In the genomic region with DNA sequence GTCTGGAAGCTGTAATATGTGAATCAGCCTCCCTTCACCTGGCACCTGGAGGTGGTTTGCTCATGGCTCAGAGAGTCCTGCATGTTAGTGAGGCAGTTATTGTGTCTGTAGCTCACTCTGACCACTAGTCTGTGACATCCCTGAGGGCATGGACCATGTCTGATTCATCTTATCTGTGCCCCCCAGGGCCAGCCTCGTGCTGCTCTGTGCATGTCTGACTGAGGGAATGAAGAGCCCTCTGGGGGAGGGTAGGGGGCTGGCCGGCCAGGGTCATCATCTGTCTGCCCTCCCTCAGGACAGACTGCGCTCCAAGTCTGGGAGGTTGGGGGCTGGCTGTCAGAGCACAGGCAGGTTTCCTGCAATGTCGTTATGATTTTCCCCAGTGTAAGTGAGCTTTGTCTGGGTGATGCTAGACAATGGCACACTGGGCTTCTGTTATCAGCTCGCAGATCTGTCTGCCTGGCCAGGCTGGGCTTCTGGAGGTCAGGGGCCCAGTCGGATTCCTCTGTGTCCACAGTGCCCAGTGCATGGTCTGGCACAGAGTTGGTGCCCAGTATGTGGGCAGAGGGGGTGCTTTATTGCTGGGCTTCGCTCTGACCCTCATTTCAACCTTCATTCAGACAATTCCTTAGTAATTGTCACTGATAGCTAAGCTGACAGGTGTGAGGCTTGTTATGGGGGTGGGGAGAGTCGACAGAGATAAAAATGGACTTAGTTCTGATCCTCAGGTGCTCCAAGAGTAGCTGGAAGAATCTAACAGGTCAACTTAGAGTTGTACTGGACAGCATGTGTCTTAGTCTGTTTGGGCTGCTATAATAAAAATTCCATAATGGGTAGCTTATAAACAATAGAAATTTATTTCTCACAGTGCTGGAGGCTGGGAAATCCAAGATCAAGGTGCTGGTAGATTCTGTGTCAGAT, we compare ENCODE assay signal across 1 cellular context.
TF ChIP-seq lines count a peak whose summit lies in the region.

No MANE protein-coding gene starts in this region.

TF ChIP-seq in HepG2, 621 proteins besides CTCF, POLR2A, EP300 and RAD21 (continued from another document):
- TF ChIP-seq, protein P1, sequence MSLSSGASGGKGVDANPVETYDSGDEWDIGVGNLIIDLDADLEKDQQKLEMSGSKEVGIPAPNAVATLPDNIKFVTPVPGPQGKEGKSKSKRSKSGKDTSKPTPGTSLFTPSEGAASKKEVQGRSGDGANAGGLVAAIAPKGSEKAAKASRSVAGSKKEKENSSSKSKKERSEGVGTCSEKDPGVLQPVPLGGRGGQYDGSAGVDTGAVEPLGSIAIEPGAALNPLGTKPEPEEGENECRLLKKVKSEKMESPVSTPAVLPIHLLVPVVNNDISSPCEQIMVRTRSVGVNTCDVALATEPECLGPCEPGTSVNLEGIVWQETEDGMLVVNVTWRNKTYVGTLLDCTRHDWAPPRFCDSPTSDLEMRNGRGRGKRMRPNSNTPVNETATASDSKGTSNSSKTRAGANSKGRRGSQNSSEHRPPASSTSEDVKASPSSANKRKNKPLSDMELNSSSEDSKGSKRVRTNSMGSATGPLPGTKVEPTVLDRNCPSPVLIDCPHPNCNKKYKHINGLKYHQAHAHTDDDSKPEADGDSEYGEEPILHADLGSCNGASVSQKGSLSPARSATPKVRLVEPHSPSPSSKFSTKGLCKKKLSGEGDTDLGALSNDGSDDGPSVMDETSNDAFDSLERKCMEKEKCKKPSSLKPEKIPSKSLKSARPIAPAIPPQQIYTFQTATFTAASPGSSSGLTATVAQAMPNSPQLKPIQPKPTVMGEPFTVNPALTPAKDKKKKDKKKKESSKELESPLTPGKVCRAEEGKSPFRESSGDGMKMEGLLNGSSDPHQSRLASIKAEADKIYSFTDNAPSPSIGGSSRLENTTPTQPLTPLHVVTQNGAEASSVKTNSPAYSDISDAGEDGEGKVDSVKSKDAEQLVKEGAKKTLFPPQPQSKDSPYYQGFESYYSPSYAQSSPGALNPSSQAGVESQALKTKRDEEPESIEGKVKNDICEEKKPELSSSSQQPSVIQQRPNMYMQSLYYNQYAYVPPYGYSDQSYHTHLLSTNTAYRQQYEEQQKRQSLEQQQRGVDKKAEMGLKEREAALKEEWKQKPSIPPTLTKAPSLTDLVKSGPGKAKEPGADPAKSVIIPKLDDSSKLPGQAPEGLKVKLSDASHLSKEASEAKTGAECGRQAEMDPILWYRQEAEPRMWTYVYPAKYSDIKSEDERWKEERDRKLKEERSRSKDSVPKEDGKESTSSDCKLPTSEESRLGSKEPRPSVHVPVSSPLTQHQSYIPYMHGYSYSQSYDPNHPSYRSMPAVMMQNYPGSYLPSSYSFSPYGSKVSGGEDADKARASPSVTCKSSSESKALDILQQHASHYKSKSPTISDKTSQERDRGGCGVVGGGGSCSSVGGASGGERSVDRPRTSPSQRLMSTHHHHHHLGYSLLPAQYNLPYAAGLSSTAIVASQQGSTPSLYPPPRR (CRISPR knock-in tag; IDR thresholded peaks at IDR 0.05; ENCODE audit: borderline replicate concordance) = no peak
- TF ChIP-seq, protein P2, sequence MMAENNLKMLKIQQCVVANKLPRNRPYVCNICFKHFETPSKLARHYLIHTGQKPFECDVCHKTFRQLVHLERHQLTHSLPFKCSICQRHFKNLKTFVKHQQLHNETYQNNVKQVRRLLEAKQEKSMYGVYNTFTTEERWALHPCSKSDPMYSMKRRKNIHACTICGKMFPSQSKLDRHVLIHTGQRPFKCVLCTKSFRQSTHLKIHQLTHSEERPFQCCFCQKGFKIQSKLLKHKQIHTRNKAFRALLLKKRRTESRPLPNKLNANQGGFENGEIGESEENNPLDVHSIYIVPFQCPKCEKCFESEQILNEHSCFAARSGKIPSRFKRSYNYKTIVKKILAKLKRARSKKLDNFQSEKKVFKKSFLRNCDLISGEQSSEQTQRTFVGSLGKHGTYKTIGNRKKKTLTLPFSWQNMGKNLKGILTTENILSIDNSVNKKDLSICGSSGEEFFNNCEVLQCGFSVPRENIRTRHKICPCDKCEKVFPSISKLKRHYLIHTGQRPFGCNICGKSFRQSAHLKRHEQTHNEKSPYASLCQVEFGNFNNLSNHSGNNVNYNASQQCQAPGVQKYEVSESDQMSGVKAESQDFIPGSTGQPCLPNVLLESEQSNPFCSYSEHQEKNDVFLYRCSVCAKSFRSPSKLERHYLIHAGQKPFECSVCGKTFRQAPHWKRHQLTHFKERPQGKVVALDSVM (CRISPR knock-in tag; IDR thresholded peaks at IDR 0.05) = no peak
- TF ChIP-seq CBFB (CRISPR knock-in tag; IDR thresholded peaks at IDR 0.05) = no peak
- TF ChIP-seq ZSCAN9 (CRISPR knock-in tag; IDR thresholded peaks at IDR 0.05; ENCODE audit: borderline replicate concordance) = no peak
- no peak for TF ChIP-seq RFX1 (IDR thresholded peaks at IDR 0.05)
- no peak for TF ChIP-seq ZC3H13 (CRISPR knock-in tag; IDR thresholded peaks at IDR 0.05)
- TF ChIP-seq, protein P3, sequence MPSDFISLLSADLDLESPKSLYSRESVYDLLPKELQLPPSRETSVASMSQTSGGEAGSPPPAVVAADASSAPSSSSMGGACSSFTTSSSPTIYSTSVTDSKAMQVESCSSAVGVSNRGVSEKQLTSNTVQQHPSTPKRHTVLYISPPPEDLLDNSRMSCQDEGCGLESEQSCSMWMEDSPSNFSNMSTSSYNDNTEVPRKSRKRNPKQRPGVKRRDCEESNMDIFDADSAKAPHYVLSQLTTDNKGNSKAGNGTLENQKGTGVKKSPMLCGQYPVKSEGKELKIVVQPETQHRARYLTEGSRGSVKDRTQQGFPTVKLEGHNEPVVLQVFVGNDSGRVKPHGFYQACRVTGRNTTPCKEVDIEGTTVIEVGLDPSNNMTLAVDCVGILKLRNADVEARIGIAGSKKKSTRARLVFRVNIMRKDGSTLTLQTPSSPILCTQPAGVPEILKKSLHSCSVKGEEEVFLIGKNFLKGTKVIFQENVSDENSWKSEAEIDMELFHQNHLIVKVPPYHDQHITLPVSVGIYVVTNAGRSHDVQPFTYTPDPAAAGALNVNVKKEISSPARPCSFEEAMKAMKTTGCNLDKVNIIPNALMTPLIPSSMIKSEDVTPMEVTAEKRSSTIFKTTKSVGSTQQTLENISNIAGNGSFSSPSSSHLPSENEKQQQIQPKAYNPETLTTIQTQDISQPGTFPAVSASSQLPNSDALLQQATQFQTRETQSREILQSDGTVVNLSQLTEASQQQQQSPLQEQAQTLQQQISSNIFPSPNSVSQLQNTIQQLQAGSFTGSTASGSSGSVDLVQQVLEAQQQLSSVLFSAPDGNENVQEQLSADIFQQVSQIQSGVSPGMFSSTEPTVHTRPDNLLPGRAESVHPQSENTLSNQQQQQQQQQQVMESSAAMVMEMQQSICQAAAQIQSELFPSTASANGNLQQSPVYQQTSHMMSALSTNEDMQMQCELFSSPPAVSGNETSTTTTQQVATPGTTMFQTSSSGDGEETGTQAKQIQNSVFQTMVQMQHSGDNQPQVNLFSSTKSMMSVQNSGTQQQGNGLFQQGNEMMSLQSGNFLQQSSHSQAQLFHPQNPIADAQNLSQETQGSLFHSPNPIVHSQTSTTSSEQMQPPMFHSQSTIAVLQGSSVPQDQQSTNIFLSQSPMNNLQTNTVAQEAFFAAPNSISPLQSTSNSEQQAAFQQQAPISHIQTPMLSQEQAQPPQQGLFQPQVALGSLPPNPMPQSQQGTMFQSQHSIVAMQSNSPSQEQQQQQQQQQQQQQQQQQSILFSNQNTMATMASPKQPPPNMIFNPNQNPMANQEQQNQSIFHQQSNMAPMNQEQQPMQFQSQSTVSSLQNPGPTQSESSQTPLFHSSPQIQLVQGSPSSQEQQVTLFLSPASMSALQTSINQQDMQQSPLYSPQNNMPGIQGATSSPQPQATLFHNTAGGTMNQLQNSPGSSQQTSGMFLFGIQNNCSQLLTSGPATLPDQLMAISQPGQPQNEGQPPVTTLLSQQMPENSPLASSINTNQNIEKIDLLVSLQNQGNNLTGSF (CRISPR knock-in tag; IDR thresholded peaks at IDR 0.05) = no peak
- TF ChIP-seq SRY (CRISPR knock-in tag; IDR thresholded peaks at IDR 0.05) = no peak
- TF ChIP-seq KDM2A (CRISPR knock-in tag; IDR thresholded peaks at IDR 0.05; ENCODE audit: borderline replicate concordance, low read depth) = no peak
TF ChIP-seq in HepG2: peak in this region for 0.
